15 cellular contexts compared by ENCODE assay signal in genomic region chr11:129247129-129247528, GRCh38. TPM values are rescaled to one million over a fixed set of nuclear protein-coding genes. Genes with fewer than 3 reads are reported as not detected.
DNase-seq lines count a peak whose midpoint lies in the region; ATAC-seq and TF ChIP-seq lines count a peak whose summit lies in the region.
"Had no signal": no experiment of that assay in that cellular context is flagged by ENCODE, and none has a peak within 500 bp of the region (broad histone marks: within the 10 kb centered on the region; RNA-seq: fewer than 3 reads in every experiment).

No MANE protein-coding gene starts in this region.

- H3K27me3 Mint-ChIP-seq in activated naive CD8-positive, alpha-beta T cell = no peaks in the 10 kb centered on the region
- H3K27me3 Mint-ChIP-seq in activated naive CD8-positive, alpha-beta T cell treated with anti-CD3 and anti-CD28 coated beads for 36 hours = no peaks in the 10 kb centered on the region
- H3K27me3 Mint-ChIP-seq: dendritic cell treated with granulocyte-macrophage colony-stimulating factor and Interleukin-4, amounts not matched to agents 40 ng/mL and 50 ng/mL, for 4 days had no signal

- no peaks in the 10 kb centered on the region for H3K36me3 ChIP-seq in Panc1 (ENCODE audit: control insufficient read depth, insufficient read depth, low read length)

- POLR2A ChIA-PET in Panc1 (lab: Charles Lee) = interaction anchor here (0.5 kb wide), 1 partner anchor 452 kb away, joined by 9 read pairs; no protein-coding TSS in a partner anchor

- H3K9me3 Mint-ChIP-seq in activated naive CD8-positive, alpha-beta T cell (ENCODE audit: low read depth) = no peaks in the 10 kb centered on the region
- H3K9me3 Mint-ChIP-seq in activated naive CD8-positive, alpha-beta T cell treated with anti-CD3 and anti-CD28 coated beads for 36 hours = peaks cover 3% of the 10 kb centered on the region
- H3K9me3 Mint-ChIP-seq: dendritic cell treated with granulocyte-macrophage colony-stimulating factor and Interleukin-4, amounts not matched to agents 40 ng/mL and 50 ng/mL, for 4 days had no signal

- peaks cover 44% of the 10 kb centered on the region for H3K4me1 ChIP-seq in Panc1 (ENCODE audit: control insufficient read depth, insufficient read depth, low read length)
- H3K4me1 ChIP-seq: parathyroid adenoma had no signal

- H3K4me1 Mint-ChIP-seq in activated naive CD8-positive, alpha-beta T cell (ENCODE audit: low read depth) = peaks cover 28% of the 10 kb centered on the region
- H3K4me1 Mint-ChIP-seq in activated naive CD8-positive, alpha-beta T cell treated with anti-CD3 and anti-CD28 coated beads for 36 hours = peaks cover 31% of the 10 kb centered on the region

- no peak for DNase-seq in activated naive CD8-positive, alpha-beta T cell treated with anti-CD3 and anti-CD28 coated beads for 36 hours
- DNase-seq in Panc1 (ENCODE audit: low read depth, low spot score) (peak; percentile 8), epithelial cell of prostate (ENCODE audit: low read depth, low spot score) (peak; percentile 27), cerebellar nuclear complex (lab: John Stamatoyannopoulos, UW) (no peak)
- DNase-seq in activated CD8-positive, alpha-beta memory T cell treated with anti-CD3 and anti-CD28 coated beads for 24 hours = no peak
- DNase-seq: amygdala, NCI-H2029 treated with DMSO at 0.1 percent for 48 hours, NCI-H82, SHP77 treated with DMSO at 0.1 percent for 48 hours had no signal

- H3K4me3 Mint-ChIP-seq in activated naive CD8-positive, alpha-beta T cell = no peak overlapping the region
- no peak overlapping the region for H3K4me3 Mint-ChIP-seq in activated naive CD8-positive, alpha-beta T cell treated with anti-CD3 and anti-CD28 coated beads for 36 hours
- H3K4me3 Mint-ChIP-seq: dendritic cell treated with granulocyte-macrophage colony-stimulating factor and Interleukin-4, amounts not matched to agents 40 ng/mL and 50 ng/mL, for 4 days had no signal

- no peak overlapping the region for H3K4me3 ChIP-seq in Panc1 (ENCODE audit: low read depth in 2 of 2, low read length in 2 of 2)

- H3K27ac Mint-ChIP-seq in activated naive CD8-positive, alpha-beta T cell = peak overlapping the region; percentile 48
- H3K27ac Mint-ChIP-seq in activated naive CD8-positive, alpha-beta T cell treated with anti-CD3 and anti-CD28 coated beads for 36 hours = no peak overlapping the region
- H3K27ac Mint-ChIP-seq: dendritic cell treated with granulocyte-macrophage colony-stimulating factor and Interleukin-4, amounts not matched to agents 40 ng/mL and 50 ng/mL, for 4 days had no signal

- no peaks in the 10 kb centered on the region for H3K36me3 Mint-ChIP-seq in activated naive CD8-positive, alpha-beta T cell
- no peaks in the 10 kb centered on the region for H3K36me3 Mint-ChIP-seq in activated naive CD8-positive, alpha-beta T cell treated with anti-CD3 and anti-CD28 coated beads for 36 hours

- H3K27me3 ChIP-seq in Panc1 (ENCODE audit: control insufficient read depth, insufficient read depth, low read length) = no peaks in the 10 kb centered on the region

- no peaks in the 10 kb centered on the region for H3K9me3 ChIP-seq in Panc1 (ENCODE audit: control insufficient read depth, insufficient read depth, low read depth, low read length)

- no TSS peak for BruUV-seq in Panc1 (replicated peaks; lab: Mats Ljungman, UMichigan)

- ATAC-seq in Panc1 (no peak), HG03135 (IDR thresholded peaks at IDR 0.05; ENCODE audit: unreplicated experiment) (no peak), esophagus mucosa (no peak)

- CTCF ChIA-PET in Panc1 (lab: Charles Lee) = no interaction called here

- H3K27ac ChIP-seq in Panc1 (ENCODE audit: low read length) = peak overlapping the region; percentile 57
- peak overlapping the region; percentile 40 for H3K27ac ChIP-seq in epithelial cell of prostate
- H3K27ac ChIP-seq: KMS-11, parathyroid adenoma had no signal

- no peak for TF ChIP-seq CTCF in Panc1 (IDR thresholded peaks at IDR 0.05)

- in situ Hi-C loops in Panc1 (cut with HindIII; ENCODE audit: low pct_unique_long_range_greater_than_20kb, low sequenced_read_pairs) = no loop called here

- intact Hi-C loops in Panc1 (cut with micrococcal nuclease; ENCODE audit: unreplicated experiment) = no loop called here

RNA-seq across cellular contexts. Expression of gene ARHGAP32, which starts 55.0 kb away (rescaled TPM):
- total RNA-seq in activated naive CD8-positive, alpha-beta T cell treated with anti-CD3 and anti-CD28 coated beads for 36 hours = 1 to 10 TPM; 6.5 to 7.4 TPM
- total RNA-seq in Panc1 (2021; ENCODE audit: unreplicated experiment) = 44.6 TPM
- 14.2 TPM for polyA plus RNA-seq in Panc1 (2012; ENCODE audit: insufficient read length)
- 57.2 TPM for total RNA-seq in esophagus mucosa

Comparison
In these comparisons a context has a peak if more than half of its experiments do, and no peak if none do; other contexts are left out.
1. DNase-seq: peak in Panc1 (single experiment) and epithelial cell of prostate (single experiment); none in activated naive CD8-positive, alpha-beta T cell treated with anti-CD3 and anti-CD28 coated beads for 36 hours (single experiment), activated CD8-positive, alpha-beta memory T cell treated with anti-CD3 and anti-CD28 coated beads for 24 hours (single experiment) and cerebellar nuclear complex (0 of 2).